7 cellular contexts compared by ENCODE assay signal in genomic region chr20:23050847-23051627, GRCh38. TPM values are rescaled to one million over a fixed set of nuclear protein-coding genes. Genes with fewer than 3 reads are reported as not detected.
A peak's percentile ranks its signal among the peaks of the same experiment; 100 is the strongest.
DNase-seq lines count a peak whose midpoint lies in the region; ATAC-seq, FAIRE-seq and TF ChIP-seq lines count a peak whose summit lies in the region.

No MANE protein-coding gene starts in this region.

- H3K4me2 ChIP-seq in keratinocyte (ENCODE audit: control insufficient read depth, extremely low read depth, insufficient read depth, low read depth, low read length), result peak overlapping the region; percentile 93

- no peaks in the 10 kb centered on the region for H3K9me1 ChIP-seq in keratinocyte (ENCODE audit: control insufficient read depth, extremely low read depth, insufficient read depth, low read length)

- peak overlapping the region; percentile 88 for H2AFZ ChIP-seq in keratinocyte (ENCODE audit: control insufficient read depth, low read length)

- peaks cover 55% of the 10 kb centered on the region for H3K27me3 Mint-ChIP-seq in central memory CD8-positive, alpha-beta T cell

- peaks cover 2% of the 10 kb centered on the region for H3K36me3 Mint-ChIP-seq in central memory CD8-positive, alpha-beta T cell (ENCODE audit: insufficient read depth)

- H3K9me3 ChIP-seq in keratinocyte (ENCODE audit: control insufficient read depth, low read depth, low read length), result no peaks in the 10 kb centered on the region

- peak overlapping the region; percentile 73 for H3K9ac ChIP-seq in keratinocyte (ENCODE audit: control insufficient read depth, extremely low read depth, insufficient read depth, low read length)

- H3K27ac Mint-ChIP-seq in central memory CD8-positive, alpha-beta T cell (ENCODE audit: low read depth), result no peak overlapping the region

- no peak for ATAC-seq in central memory CD8-positive, alpha-beta T cell (replicated peaks; ENCODE audit: extremely low read depth, poor library complexity, severe bottlenecking)
- ATAC-seq in HG02678 (IDR thresholded peaks at IDR 0.05; ENCODE audit: unreplicated experiment), result no peak

- in situ Hi-C loops in GM13977 (cut with MboI; ENCODE audit: low pct_unique_long_range_greater_than_20kb, low sequenced_read_pairs, unreplicated experiment), result loop anchor here (25.0 kb wide), 1 partner anchor 286 kb away; no protein-coding TSS in a partner anchor

- dilution Hi-C loops in keratinocyte (cut with MboI; ENCODE audit: extremely low pct_ligation_motif_present, low sequenced_read_pairs), result no loop called here

- H3K27ac ChIP-seq in keratinocyte (ENCODE audit: control insufficient read depth, insufficient read depth, low read length) (peak overlapping the region; percentile 42), skin epidermis (peak overlapping the region; percentile 45 to 95 (median 89))

- FAIRE-seq in keratinocyte (lab: Jason Lieb, UNC), result peak; percentile 68

- TF ChIP-seq CTCF in GM13977 (IDR thresholded peaks at IDR 0.05; ENCODE audit: extremely low read depth, insufficient read depth, missing control alignments), result peak; percentile 69
- peak; percentile 76 to 88 (median 81) for TF ChIP-seq CTCF in keratinocyte (optimal IDR thresholded peaks at IDR 0.05 in 1 of 3, IDR thresholded peaks at IDR 0.05 in 1 of 3, conservative IDR thresholded peaks at IDR 0.05 in 1 of 3; ENCODE audit: extremely low read depth in 1 of 3, insufficient read depth in 2 of 3, low read length in 3 of 3)

- H3K36me3 ChIP-seq in keratinocyte (ENCODE audit: control insufficient read depth in 2 of 2, extremely low read depth in 1 of 2, insufficient read depth in 2 of 2, low read length in 2 of 2), result no peaks in the 10 kb centered on the region

- H4K20me1 ChIP-seq in keratinocyte (ENCODE audit: control insufficient read depth, extremely low read depth, insufficient read depth, low read length), result no peaks in the 10 kb centered on the region

- no peaks in the 10 kb centered on the region for H3K27me3 ChIP-seq in keratinocyte (ENCODE audit: control insufficient read depth, extremely low read depth, insufficient read depth, low read length)

- peak overlapping the region; percentile 26 to 62 (median 46) for H3K4me3 ChIP-seq in keratinocyte (ENCODE audit: control insufficient read depth in 2 of 3, extremely low read depth in 1 of 3, insufficient read depth in 2 of 3, low read depth in 1 of 3, low read length in 3 of 3)
- peak overlapping the region; percentile 44 to 73 (median 53) for H3K4me3 ChIP-seq in skin epidermis

- H3K4me1 Mint-ChIP-seq in central memory CD8-positive, alpha-beta T cell, result peaks cover 4% of the 10 kb centered on the region

- no peaks in the 10 kb centered on the region for H3K79me2 ChIP-seq in keratinocyte (ENCODE audit: control insufficient read depth, insufficient read depth, low read length)

- H3K9me3 Mint-ChIP-seq in central memory CD8-positive, alpha-beta T cell, result no peaks in the 10 kb centered on the region

- H3K4me3 Mint-ChIP-seq in central memory CD8-positive, alpha-beta T cell, result peak overlapping the region; percentile 18

- DNase-seq in GM13977 (ENCODE audit: low spot score) (peak; percentile 55), NOMO-1 treated with DMSO at 0.1 percent for 48 hours (lab: John Stamatoyannopoulos, UW; ENCODE audit: unreplicated experiment) (peak; percentile 93), keratinocyte (ENCODE audit: low read depth, low spot score) (peak; percentile 66), RKO (ENCODE audit: low spot score) (no peak)
- no peak for DNase-seq in central memory CD8-positive, alpha-beta T cell (ENCODE audit: low spot score in 2 of 2)

- H3K4me1 ChIP-seq in keratinocyte (ENCODE audit: control insufficient read depth, extremely low read depth, insufficient read depth, low read length), result peaks cover 19% of the 10 kb centered on the region

RNA-seq across cellular contexts. Expression of gene THBD, which starts 1.6 kb away (rescaled TPM):
- polyA plus RNA-seq in keratinocyte, result 2.1 to 6.2 TPM (median 4.7 TPM) in 3 replicates
- 8.9 TPM for polyA plus RNA-seq in keratinocyte (2011; ENCODE audit: low read depth)
- polyA plus RNA-seq in keratinocyte (2011; cell fraction: cytosol; rRNA removed), result 2.0 and 2.1 TPM in 2 replicates
- polyA plus RNA-seq in keratinocyte (2011; cell fraction: nucleus; rRNA removed), result 11.2 and 11.4 TPM in 2 replicates
- polyA plus RNA-seq in keratinocyte (2012; ENCODE audit: low replicate concordance), result 1.9 and 19.0 TPM in 2 replicates
- polyA minus RNA-seq in keratinocyte, result 1.6 to 4.6 TPM (median 3.7 TPM) in 3 replicates
- 3.8 TPM for polyA minus RNA-seq in keratinocyte (2011; cell fraction: cytosol; rRNA and poly(A)+ RNA removed)
- 9.2 and 9.4 TPM in 2 replicates for polyA minus RNA-seq in keratinocyte (2011; cell fraction: nucleus; rRNA and poly(A)+ RNA removed)

RNA-seq across cellular contexts. Expression of gene SSTR4, which starts 15.9 kb away (rescaled TPM):
- not detected in 3 replicates for polyA plus RNA-seq in keratinocyte
- polyA plus RNA-seq in keratinocyte (2011; ENCODE audit: low read depth), result not detected
- not detected in 2 replicates for polyA plus RNA-seq in keratinocyte (2011; cell fraction: cytosol; rRNA removed)
- polyA plus RNA-seq in keratinocyte (2011; cell fraction: nucleus; rRNA removed), result not detected in 2 replicates
- polyA plus RNA-seq in keratinocyte (2012; ENCODE audit: low replicate concordance), result not detected in 2 replicates
- polyA minus RNA-seq in keratinocyte, result not detected in 3 replicates
- not detected for polyA minus RNA-seq in keratinocyte (2011; cell fraction: cytosol; rRNA and poly(A)+ RNA removed)
- polyA minus RNA-seq in keratinocyte (2011; cell fraction: nucleus; rRNA and poly(A)+ RNA removed), result not detected in 2 replicates

RNA-seq across cellular contexts. Expression of gene CD93, which starts 35.1 kb away (rescaled TPM):
- polyA plus RNA-seq in keratinocyte, result 0.01 TPM in 1 of 3 replicates, not detected in the others
- polyA plus RNA-seq in keratinocyte (2011; ENCODE audit: low read depth), result 0.06 TPM
- polyA plus RNA-seq in keratinocyte (2011; cell fraction: cytosol; rRNA removed), result not detected in 2 replicates
- polyA plus RNA-seq in keratinocyte (2011; cell fraction: nucleus; rRNA removed), result 0.01 and 0.05 TPM in 2 replicates
- polyA plus RNA-seq in keratinocyte (2012; ENCODE audit: low replicate concordance), result 0.04 TPM in 1 of 2 replicates, not detected in the other
- 0.03 to 0.16 TPM (median 0.13 TPM) in 3 replicates for polyA minus RNA-seq in keratinocyte
- polyA minus RNA-seq in keratinocyte (2011; cell fraction: cytosol; rRNA and poly(A)+ RNA removed), result not detected
- not detected in 2 replicates for polyA minus RNA-seq in keratinocyte (2011; cell fraction: nucleus; rRNA and poly(A)+ RNA removed)

Comparison
In these comparisons a context has a peak if more than half of its experiments do, and no peak if none do; other contexts are left out.
1. DNase-seq: peak in GM13977 (single experiment), NOMO-1 treated with DMSO at 0.1 percent for 48 hours (single experiment) and keratinocyte (single experiment); none in central memory CD8-positive, alpha-beta T cell (0 of 2) and RKO (single experiment).